Comparison of ENCODE assay signal across 23 cellular contexts in the genomic region with DNA sequence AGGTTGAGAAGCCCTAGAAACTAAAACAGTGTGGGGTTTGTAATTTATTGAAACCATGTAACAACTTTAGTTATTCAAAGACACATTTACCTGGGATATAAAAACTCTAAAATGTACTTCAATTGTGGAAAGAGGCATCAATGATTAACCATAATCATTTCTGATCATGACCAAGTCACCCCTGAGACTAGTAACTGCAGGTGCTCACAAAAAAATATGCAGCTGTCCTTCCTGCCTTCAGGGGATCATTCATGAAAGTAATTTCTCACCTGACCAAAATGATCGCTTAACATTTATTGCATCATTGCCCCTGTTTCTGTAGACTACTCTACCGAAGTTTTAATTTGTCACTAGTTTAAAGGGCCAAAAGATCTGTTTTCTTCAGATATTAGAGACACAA. TPM values are rescaled to one million over a fixed set of nuclear protein-coding genes. Genes with fewer than 3 reads are reported as not detected.
DNase-seq lines count a peak whose midpoint lies in the region; ATAC-seq and TF ChIP-seq lines count a peak whose summit lies in the region.
"Had no signal": no experiment of that assay in that cellular context is flagged by ENCODE, and none has a peak within 500 bp of the region (broad histone marks: within the 10 kb centered on the region; RNA-seq: fewer than 3 reads in every experiment).

No MANE protein-coding gene starts in this region.

- no peaks in the 10 kb centered on the region for H4K20me1 ChIP-seq in OCI-LY7 (ENCODE audit: insufficient read depth, low read length)

- H3K36me3 Mint-ChIP-seq in nephron (ENCODE audit: low read depth): no peaks in the 10 kb centered on the region
- H3K36me3 Mint-ChIP-seq: activated CD4-positive, alpha-beta memory T cell treated with anti-CD3 and anti-CD28 coated beads for 36 hours; CD4-positive, alpha-beta memory T cell; type B pancreatic cell had no signal

- H3K36me3 ChIP-seq in HEK293 (ENCODE audit: control insufficient read depth in 2 of 2, insufficient read depth in 1 of 2, low read length in 2 of 2) (no peaks in the 10 kb centered on the region), OCI-LY7 (ENCODE audit: insufficient read depth, low read length) (no peaks in the 10 kb centered on the region)
- H3K36me3 ChIP-seq: colonic mucosa, spleen had no signal

- peaks cover 8% of the 10 kb centered on the region for H3K27me3 Mint-ChIP-seq in nephron (ENCODE audit: low read depth)
- H3K27me3 Mint-ChIP-seq: type B pancreatic cell had no signal

- H3K4me1 ChIP-seq in HEK293 (ENCODE audit: control insufficient read depth, insufficient read depth, low read length): no peaks in the 10 kb centered on the region
- peaks cover 20% of the 10 kb centered on the region for H3K4me1 ChIP-seq in OCI-LY7 (ENCODE audit: insufficient read depth, low read length, poor library complexity, severe bottlenecking)
- H3K4me1 ChIP-seq: colonic mucosa, spleen had no signal

- H3K9me2 ChIP-seq in OCI-LY7 (ENCODE audit: insufficient read depth, low read length): no peaks in the 10 kb centered on the region

- H3K4me3 ChIP-seq in HEK293 (ENCODE audit: low read depth, low read length) (no peak overlapping the region), OCI-LY7 (ENCODE audit: low read depth, low read length, poor library complexity, severe bottlenecking) (no peak overlapping the region)
- H3K4me3 ChIP-seq: colonic mucosa, spleen, stomach had no signal

- TF ChIP-seq CTCF in HEK293 (tag by site-specific recombination; IDR thresholded peaks at IDR 0.05): no peak
- TF ChIP-seq CTCF in OCI-LY7 (conservative IDR thresholded peaks at IDR 0.05; ENCODE audit: low read length): no peak
- no peak for TF ChIP-seq CTCF in nephron (IDR thresholded peaks at IDR 0.05; ENCODE audit: unreplicated experiment in 3 of 3)

- H3K27ac ChIP-seq in HEK293 (ENCODE audit: extremely low read depth, low read depth, low read length) (no peak overlapping the region), OCI-LY7 (ENCODE audit: low read depth, low read length, poor library complexity, severe bottlenecking) (peak overlapping the region; percentile 18)
- H3K27ac ChIP-seq: colonic mucosa, spleen had no signal

- H3K27ac Mint-ChIP-seq in nephron: peak overlapping the region; percentile 7 to 92 (median 39)
- H3K27ac Mint-ChIP-seq: activated CD4-positive, alpha-beta memory T cell treated with anti-CD3 and anti-CD28 coated beads for 36 hours; CD4-positive, alpha-beta memory T cell; type B pancreatic cell had no signal

- H3K4me3 Mint-ChIP-seq in nephron: no peak overlapping the region
- H3K4me3 Mint-ChIP-seq: activated CD4-positive, alpha-beta memory T cell treated with anti-CD3 and anti-CD28 coated beads for 36 hours; CD4-positive, alpha-beta memory T cell; type B pancreatic cell had no signal

- CTCF ChIA-PET in HEK293 (lab: Yijun Ruan, JAX): interaction anchor here (0.8 to 1.0 kb wide), 2 partner anchors 69 to 72 kb away, joined by 3 read pairs; no protein-coding TSS in a partner anchor
- CTCF ChIA-PET in OCI-LY7 (lab: Charles Lee; ENCODE audit: unreplicated experiment): no interaction called here

- intact Hi-C loops in OCI-LY7 (cut with micrococcal nuclease; ENCODE audit: unreplicated experiment): no loop called here

- no peaks in the 10 kb centered on the region for H3K9me3 ChIP-seq in HEK293 (ENCODE audit: control insufficient read depth, insufficient read depth, low read depth, low read length)
- H3K9me3 ChIP-seq in OCI-LY7 (ENCODE audit: low read length): no peaks in the 10 kb centered on the region
- H3K9me3 ChIP-seq: colonic mucosa, spleen, stomach had no signal

- peak overlapping the region; percentile 28; the same call in 1 of the 2 replicates for H2AFZ ChIP-seq in OCI-LY7 (ENCODE audit: low read length)

- H3K4me1 Mint-ChIP-seq in nephron: peaks cover 3% of the 10 kb centered on the region
- H3K4me1 Mint-ChIP-seq: CD4-positive, alpha-beta memory T cell had no signal

- POLR2A ChIA-PET in HEK293 (lab: Yijun Ruan, JAX) (no interaction called here), OCI-LY7 (lab: Charles Lee) (interaction anchor here (1.2 to 3.1 kb wide), 4 partner anchors 8 to 25 kb away, joined by 4 to 22 read pairs (median 10); partner anchors contain the start of gene ACP3)

- DNase-seq in OCI-LY7 (ENCODE audit: low spot score) (peak; percentile 37), NOMO-1 treated with dmso at 0.1 percent for 144 hours (lab: John Stamatoyannopoulos, UW; ENCODE audit: unreplicated experiment) (no peak)
- DNase-seq: activated CD4-positive, alpha-beta memory T cell treated with anti-CD3 and anti-CD28 coated beads for 36 hours; activated gamma-delta T cell treated with Interleukin-2 at 50 U/mL for 16 hours; CD4-positive, alpha-beta memory T cell; colonic mucosa; DMS53; left ventricle myocardium superior; NCI-H2171; NCI-H748 treated with DMSO at 0.1 percent for 48 hours; retina; spleen; stimulated activated CD4-positive, alpha-beta T cell treated with anti-CD3 and anti-CD28 coated beads, Interleukin-4, amount 100 ng/mL, for 4 hours; stomach had no signal

- no peaks in the 10 kb centered on the region for H3K79me2 ChIP-seq in OCI-LY7 (ENCODE audit: insufficient read depth, low read depth, low read length)

- no TSS peak for BruUV-seq in OCI-LY7 (replicated peaks; lab: Mats Ljungman, UMichigan)

- no peaks in the 10 kb centered on the region for H3K9me3 Mint-ChIP-seq in nephron
- H3K9me3 Mint-ChIP-seq: activated CD4-positive, alpha-beta memory T cell treated with anti-CD3 and anti-CD28 coated beads for 36 hours; type B pancreatic cell had no signal

- peak overlapping the region; percentile 47 for H3K4me2 ChIP-seq in OCI-LY7 (ENCODE audit: low read length)

- ATAC-seq in GM18909 (IDR thresholded peaks at IDR 0.05; ENCODE audit: poor library complexity, unreplicated experiment): peak; percentile 70
- ATAC-seq in HG02759 (IDR thresholded peaks at IDR 0.05; ENCODE audit: unreplicated experiment): no peak
- no peak for ATAC-seq in HG03565 (IDR thresholded peaks at IDR 0.05; ENCODE audit: unreplicated experiment)
- ATAC-seq in HG02884 (IDR thresholded peaks at IDR 0.05; ENCODE audit: unreplicated experiment): no peak
- ATAC-seq: left ventricle myocardium superior, Panc1 had no signal

TF ChIP-seq in HEK293, 187 proteins besides CTCF, POLR2A, EP300 and RAD21:
- TF ChIP-seq PRDM10 (tag by site-specific recombination; IDR thresholded peaks at IDR 0.05): 0 out of 2 replicates have a peak, but pooled peaks have one; percentile 13
- TF ChIP-seq ZNF48 (tag by site-specific recombination; IDR thresholded peaks at IDR 0.05): no peak
TF ChIP-seq in HEK293: peak in this region for 1.

RNA-seq across cellular contexts. Expression of gene ACP3, which starts 9.0 kb away (rescaled TPM):
- total RNA-seq in OCI-LY7 (2014; rRNA removed; shearing (Covaris generic)): 4.1 and 4.3 TPM in 2 replicates
- total RNA-seq in OCI-LY7 (2022): 10.5 and 13.7 TPM in 2 replicates
- total RNA-seq: activated CD4-positive, alpha-beta memory T cell treated with anti-CD3 and anti-CD28 coated beads for 36 hours; CD4-positive, alpha-beta memory T cell; T-helper 2 cell treated with Interferon-gamma antibody and Interleukin-4, amounts not matched to agents 100 ng/mL and 5 ng/mL, for 36 hours had no signal
